Comparison of ENCODE assay signal across 11 cellular contexts in the genomic region with DNA sequence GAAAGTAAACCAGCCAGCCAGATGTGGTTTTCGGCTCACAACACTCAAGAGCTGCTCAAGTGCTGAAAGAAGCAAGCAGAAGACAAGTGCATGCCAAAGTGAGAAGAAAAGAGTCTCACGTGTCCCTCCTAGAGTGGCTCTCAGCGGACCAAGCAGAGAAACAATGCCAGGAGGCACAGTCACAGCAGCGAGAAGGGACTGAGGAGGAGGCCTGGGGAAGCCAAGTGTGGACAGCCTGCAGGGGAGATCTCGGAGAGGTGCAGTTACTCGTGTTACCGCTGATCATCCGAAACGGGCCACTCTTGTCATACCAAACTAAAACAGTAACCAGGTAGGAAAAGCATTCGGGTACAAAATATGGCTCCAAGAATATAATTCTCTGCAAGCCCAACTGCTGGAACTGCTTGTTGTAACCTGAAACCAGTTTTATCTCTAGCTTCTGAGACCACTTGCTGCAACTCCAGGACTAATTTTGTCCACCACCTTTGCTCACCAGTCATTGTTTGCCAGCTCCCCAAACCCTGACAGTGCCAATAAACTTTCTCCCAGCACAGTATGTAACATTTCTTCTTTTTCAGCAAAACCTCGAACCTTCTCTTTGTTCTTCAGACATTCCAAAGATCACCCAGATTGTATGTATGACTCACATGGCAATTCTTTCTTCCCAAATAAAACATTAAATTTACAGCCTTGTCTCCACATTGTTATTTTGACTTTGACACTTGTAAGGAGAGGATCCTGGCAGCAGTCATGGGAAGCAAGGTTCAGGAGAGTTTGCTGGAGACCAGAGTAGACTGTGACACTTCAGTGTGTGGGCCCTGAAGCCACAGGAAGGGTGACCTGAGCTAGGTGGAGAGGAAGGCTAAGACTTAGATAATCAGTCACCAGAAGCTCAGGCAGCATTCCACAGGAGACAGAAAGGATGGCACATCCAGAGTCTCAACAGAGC. TPM values are rescaled to one million over a fixed set of nuclear protein-coding genes. Genes with fewer than 3 reads are reported as not detected.
DNase-seq lines count a peak whose midpoint lies in the region; ATAC-seq, FAIRE-seq and TF ChIP-seq lines count a peak whose summit lies in the region.
"Had no signal": no experiment of that assay in that cellular context is flagged by ENCODE, and none has a peak within 500 bp of the region (broad histone marks: within the 10 kb centered on the region; RNA-seq: fewer than 3 reads in every experiment).

No MANE protein-coding gene starts in this region.

- intact Hi-C loops in Right ventricle myocardium superior (cut with DNase I): no loop called here

- peaks cover 8% of the 10 kb centered on the region for H3K4me1 ChIP-seq in RWPE2 (ENCODE audit: insufficient read depth, poor library complexity, severe bottlenecking)

- peak; percentile 70 for ATAC-seq in RWPE2 (ENCODE audit: low read depth)
- ATAC-seq in Right ventricle myocardium superior (ENCODE audit: poor library complexity): peak; percentile 77
- ATAC-seq in GM18907 (IDR thresholded peaks at IDR 0.05; ENCODE audit: unreplicated experiment): no peak

- no peaks in the 10 kb centered on the region for H3K27me3 ChIP-seq in RWPE2 (ENCODE audit: insufficient read depth, poor library complexity, severe bottlenecking)

- no peak for TF ChIP-seq POLR2A in H54 (IDR thresholded peaks at IDR 0.05; ENCODE audit: low read depth, low read length)
- TF ChIP-seq POLR2A in erythroblast (IDR thresholded peaks at IDR 0.05; ENCODE audit: low read length): no peak

- FAIRE-seq in H54 (lab: Jason Lieb, UNC): peak; percentile 62
- FAIRE-seq: GM12892 had no signal

- H3K27ac ChIP-seq in RWPE2 (ENCODE audit: poor library complexity, severe bottlenecking): peak overlapping the region; percentile 34
- H3K27ac ChIP-seq: WERI-Rb-1 had no signal

- TF ChIP-seq CTCF in RWPE2 (IDR thresholded peaks at IDR 0.05; ENCODE audit: poor library complexity, severe bottlenecking): no peak

- H3K9me3 ChIP-seq in RWPE2 (ENCODE audit: severe bottlenecking): no peaks in the 10 kb centered on the region

- H3K4me3 ChIP-seq in RWPE2 (ENCODE audit: severe bottlenecking) (no peak overlapping the region), skeletal muscle cell (ENCODE audit: low read depth, low read length) (no peak overlapping the region)

- DNase-seq in H54 (ENCODE audit: insufficient read length, low spot score) (peak; percentile 72), RWPE2 (ENCODE audit: low spot score) (no peak), Right ventricle myocardium superior (no peak), skeletal muscle cell (ENCODE audit: low read depth) (peak; percentile 30), erythroblast (lab: John Stamatoyannopoulos, UW) (no peak), HuH-7.5 (ENCODE audit: low spot score) (no peak)
- DNase-seq: amniotic stem cell, NCI-H1105, WERI-Rb-1 had no signal

- no peaks in the 10 kb centered on the region for H3K36me3 ChIP-seq in RWPE2 (ENCODE audit: low read depth)
- H3K36me3 ChIP-seq: WERI-Rb-1 had no signal

RNA-seq across cellular contexts. Expression of a gene that starts 6.3 kb away (rescaled TPM):
- total RNA-seq in Right ventricle myocardium superior: 13.5 TPM

RNA-seq across cellular contexts. Expression of a gene that starts 41.0 kb away (rescaled TPM):
- total RNA-seq in Right ventricle myocardium superior: 4.3 TPM

Comparison
In these comparisons a context has a peak if more than half of its experiments do, and no peak if none do; other contexts are left out.
1. DNase-seq: peak in H54 (single experiment) and skeletal muscle cell (single experiment); none in RWPE2 (single experiment), Right ventricle myocardium superior (single experiment), erythroblast (0 of 2) and HuH-7.5 (single experiment).